Comparison of ENCODE assay signal across 8 cellular contexts in the genomic region with DNA sequence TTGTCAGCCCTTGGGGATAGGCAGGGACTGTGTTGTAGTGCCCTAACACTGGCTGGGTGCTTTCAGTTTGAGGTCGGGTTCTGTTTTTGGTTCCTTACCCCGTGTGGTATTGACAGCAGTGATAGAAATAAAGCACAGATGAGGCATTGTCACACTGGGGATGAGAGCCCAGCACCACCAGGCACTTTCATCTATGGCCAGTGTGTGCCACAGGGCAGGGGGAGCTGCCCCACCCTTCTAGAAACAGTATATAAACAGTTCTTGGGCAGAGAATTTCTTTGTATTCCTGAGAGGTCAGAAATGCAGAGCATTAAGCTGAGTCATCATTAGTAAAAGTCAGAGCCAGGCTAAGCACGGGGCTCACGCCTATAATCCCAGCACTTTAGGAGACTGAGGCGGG. TPM values are rescaled to one million over a fixed set of nuclear protein-coding genes. Genes with fewer than 3 reads are reported as not detected.
DNase-seq lines count a peak whose midpoint lies in the region; ATAC-seq and TF ChIP-seq lines count a peak whose summit lies in the region.

No MANE protein-coding gene starts in this region.

- H3K27ac ChIP-seq in ascending aorta (peak overlapping the region; percentile 71 to 76), skeletal muscle tissue (ENCODE audit: low read depth, low read length) (peak overlapping the region; percentile 77)

- intact Hi-C loops in ascending aorta (cut with DNase I) = no loop called here

- ATAC-seq in GM18498 (IDR thresholded peaks at IDR 0.05; ENCODE audit: unreplicated experiment) = no peak
- no peak for ATAC-seq in GM21529 (IDR thresholded peaks at IDR 0.05; ENCODE audit: unreplicated experiment)
- no peak for ATAC-seq in GM18858 (IDR thresholded peaks at IDR 0.05; ENCODE audit: unreplicated experiment)

- peak overlapping the region in 1 of 3 donors; percentile 71 for H3K9ac ChIP-seq in skeletal muscle tissue (ENCODE audit: low read depth in 1 of 3, low read length in 3 of 3)

- no peak for TF ChIP-seq CTCF in ascending aorta (IDR thresholded peaks at IDR 0.05)

- peak overlapping the region in 1 of 2 donors; percentile 4 for H3K4me3 ChIP-seq in ascending aorta
- H3K4me3 ChIP-seq in skeletal muscle tissue (ENCODE audit: low read length in 3 of 3) = peak overlapping the region in 2 of 3 donors; percentile 17 to 54

- H3K36me3 ChIP-seq in ascending aorta (peaks cover 12 to 22% of the 10 kb centered on the region in 2 donors), skeletal muscle tissue (ENCODE audit: control insufficient read depth in 3 of 3, insufficient read depth in 3 of 3, low read length in 3 of 3) (peaks cover 8 to 31% (median 27%) of the 10 kb centered on the region in 3 donors)

- H3K9me3 ChIP-seq in ascending aorta (no peaks in the 10 kb centered on the region), skeletal muscle tissue (ENCODE audit: control insufficient read depth in 3 of 3, low read length in 3 of 3) (no peaks in the 10 kb centered on the region)

- DNase-seq in H4 (ENCODE audit: low spot score) (peak; percentile 66), ascending aorta (ENCODE audit: low spot score in 2 of 2) (no peak), hypothalamus (lab: John Stamatoyannopoulos, UW) (peak in 33 of 51 donors; percentile 21 to 90 (median 65)), SW 1271 (lab: John Stamatoyannopoulos, UW) (no peak)

- H3K27me3 ChIP-seq in ascending aorta (no peaks in the 10 kb centered on the region), skeletal muscle tissue (ENCODE audit: control insufficient read depth in 3 of 3, insufficient read depth in 3 of 3, low read length in 3 of 3) (no peaks in the 10 kb centered on the region)

- H3K4me1 ChIP-seq in ascending aorta (peaks cover 0 to 6% of the 10 kb centered on the region in 2 donors), skeletal muscle tissue (ENCODE audit: control insufficient read depth in 3 of 3, insufficient read depth in 3 of 3, low read length in 3 of 3) (peaks cover 24 to 36% (median 35%) of the 10 kb centered on the region in 3 donors)

RNA-seq across cellular contexts. Expression of gene CDC42EP2, which starts 23.1 kb away (rescaled TPM):
- total RNA-seq in H4 (2014; rRNA removed; shearing (Covaris generic)) = 1.9 and 2.5 TPM in 2 replicates
- 20.6 TPM for total RNA-seq in ascending aorta
- total RNA-seq in skeletal muscle tissue = 19.3 TPM

RNA-seq across cellular contexts. Expression of gene POLA2, which starts 29.9 kb away (rescaled TPM):
- 33.0 and 40.9 TPM in 2 replicates for total RNA-seq in H4 (2014; rRNA removed; shearing (Covaris generic))
- total RNA-seq in ascending aorta (27.4 TPM), skeletal muscle tissue (2.1 TPM)

RNA-seq across cellular contexts. Expression of gene DPF2, which starts 42.0 kb away (rescaled TPM):
- 29.0 and 29.2 TPM in 2 replicates for total RNA-seq in H4 (2014; rRNA removed; shearing (Covaris generic))
- total RNA-seq in ascending aorta = 70.9 TPM
- total RNA-seq in skeletal muscle tissue = 24.5 TPM

Comparison
In these comparisons a context has a peak if more than half of its experiments do, and no peak if none do; other contexts are left out.
1. DNase-seq: peak in H4 (single experiment) and hypothalamus (33 of 51); none in ascending aorta (0 of 2) and SW 1271 (0 of 2).